ENCODE assay signal across 14 cellular contexts in genomic region chr3:149369991-149370866, GRCh38. TPM values are rescaled to one million over a fixed set of nuclear protein-coding genes. Genes with fewer than 3 reads are reported as not detected.
DNase-seq lines count a peak whose midpoint lies in the region; ATAC-seq and TF ChIP-seq lines count a peak whose summit lies in the region.
"Had no signal": no experiment of that assay in that cellular context is flagged by ENCODE, and none has a peak within 500 bp of the region (broad histone marks: within the 10 kb centered on the region; RNA-seq: fewer than 3 reads in every experiment).

No MANE protein-coding gene starts in this region.

- peaks cover 75% of the 10 kb centered on the region for H3K4me1 ChIP-seq in mammary epithelial cell (ENCODE audit: insufficient read depth, low read length)
- peaks cover 17 to 60% of the 10 kb centered on the region in 2 donors for H3K4me1 ChIP-seq in left lung
- peaks cover 4 to 44% (median 26%) of the 10 kb centered on the region in 5 donors for H3K4me1 ChIP-seq in subcutaneous abdominal adipose tissue (ENCODE audit: control insufficient read depth in 5 of 5, insufficient read depth in 5 of 5, low read length in 5 of 5)

- peak; percentile 21 for DNase-seq in NCI-H1092 treated with DMSO at 0.1 percent for 48 hours (lab: John Stamatoyannopoulos, UW)
- DNase-seq in NCI-H1092 (lab: John Stamatoyannopoulos, UW) = no peak
- peak; percentile 67 for DNase-seq in mammary epithelial cell
- no peak for DNase-seq in left lung
- no peak for DNase-seq in kidney glomerular epithelial cell (lab: John Stamatoyannopoulos, UW)
- DNase-seq in activated CD4-positive, alpha-beta T cell treated with anti-CD3 and anti-CD28 coated beads, Interleukin-2, amount 10 ng/mL, durations not matched to agents 7 days and 5 days = no peak
- DNase-seq: ACHN; activated CD4-positive, alpha-beta T cell treated with anti-CD3 and anti-CD28 coated beads for 4 hours; activated gamma-delta T cell treated with Interleukin-2 at 50 U/mL for 16 hours; cortex of kidney; NCI-H1694; SIG-M5 had no signal

- intact Hi-C loops in mammary epithelial cell (cut with micrococcal nuclease) = loop anchor here (2.0 kb wide), 1 partner anchor 17 kb away; no protein-coding TSS in a partner anchor
- intact Hi-C loops in left lung (cut with DNase I) = no loop called here

- no peak overlapping the region for H3K4me3 Mint-ChIP-seq in activated CD4-positive, alpha-beta T cell treated with anti-CD3 and anti-CD28 coated beads, Interleukin-2, amount 10 ng/mL, durations not matched to agents 7 days and 5 days

- H3K4me3 ChIP-seq in mammary epithelial cell (replicated peaks in 1 of 3; ENCODE audit: insufficient read depth in 1 of 3, low read depth in 2 of 3, low read length in 3 of 3) (no peak overlapping the region), left lung (no peak overlapping the region), subcutaneous abdominal adipose tissue (ENCODE audit: low read depth in 1 of 5, low read length in 5 of 5) (peak overlapping the region in 2 of 5 donors; percentile 7 to 19)

- no peaks in the 10 kb centered on the region for H3K4me1 Mint-ChIP-seq in activated CD4-positive, alpha-beta T cell treated with anti-CD3 and anti-CD28 coated beads, Interleukin-2, amount 10 ng/mL, durations not matched to agents 7 days and 5 days

- no peak overlapping the region for H3K27ac Mint-ChIP-seq in activated CD4-positive, alpha-beta T cell treated with anti-CD3 and anti-CD28 coated beads, Interleukin-2, amount 10 ng/mL, durations not matched to agents 7 days and 5 days

- H3K36me3 ChIP-seq in mammary epithelial cell (ENCODE audit: insufficient read depth, low read length) (peaks cover 25% of the 10 kb centered on the region), left lung (peaks cover 0 to 30% of the 10 kb centered on the region in 2 donors), subcutaneous abdominal adipose tissue (ENCODE audit: control insufficient read depth in 5 of 5, insufficient read depth in 5 of 5, low read length in 5 of 5) (peaks cover 0 to 15% (median 0%) of the 10 kb centered on the region in 5 donors)

- H3K9me3 ChIP-seq in mammary epithelial cell (replicated peaks; ENCODE audit: insufficient read depth, low read length) (no peaks in the 10 kb centered on the region), left lung (no peaks in the 10 kb centered on the region), subcutaneous abdominal adipose tissue (ENCODE audit: control insufficient read depth in 5 of 5, low read length in 5 of 5) (no peaks in the 10 kb centered on the region)

- peaks cover 15% of the 10 kb centered on the region for H3K27me3 Mint-ChIP-seq in activated CD4-positive, alpha-beta T cell treated with anti-CD3 and anti-CD28 coated beads, Interleukin-2, amount 10 ng/mL, durations not matched to agents 7 days and 5 days

- no peaks in the 10 kb centered on the region for H3K9me3 Mint-ChIP-seq in activated CD4-positive, alpha-beta T cell treated with anti-CD3 and anti-CD28 coated beads, Interleukin-2, amount 10 ng/mL, durations not matched to agents 7 days and 5 days

- H3K27me3 ChIP-seq in mammary epithelial cell (ENCODE audit: insufficient read depth, low read length) (no peaks in the 10 kb centered on the region), left lung (no peaks in the 10 kb centered on the region), subcutaneous abdominal adipose tissue (ENCODE audit: control insufficient read depth in 5 of 5, insufficient read depth in 4 of 5, low read length in 5 of 5) (no peaks in the 10 kb centered on the region)

- H3K27ac ChIP-seq in mammary epithelial cell (ENCODE audit: insufficient read depth, low read depth, low read length) (peak overlapping the region; percentile 88), left lung (peak overlapping the region; percentile 14 to 37), subcutaneous abdominal adipose tissue (ENCODE audit: low read depth, low read length) (peak overlapping the region; percentile 71)

- POLR2A ChIA-PET in activated CD4-positive, alpha-beta T cell treated with anti-CD3 and anti-CD28 coated beads, Interleukin-2, amount 10 ng/mL, durations not matched to agents 7 days and 5 days (lab: Charles Lee) = no interaction called here

- CTCF ChIA-PET in mammary epithelial cell (lab: Charles Lee; ENCODE audit: low non-redundant PET) = no interaction called here
- CTCF ChIA-PET in activated CD4-positive, alpha-beta T cell treated with anti-CD3 and anti-CD28 coated beads, Interleukin-2, amount 10 ng/mL, durations not matched to agents 7 days and 5 days (lab: Charles Lee) = no interaction called here

- dilution Hi-C loops in mammary epithelial cell (cut with HindIII; ENCODE audit: low sequenced_read_pairs) = no loop called here

- no peaks in the 10 kb centered on the region for H3K36me3 Mint-ChIP-seq in activated CD4-positive, alpha-beta T cell treated with anti-CD3 and anti-CD28 coated beads, Interleukin-2, amount 10 ng/mL, durations not matched to agents 7 days and 5 days (ENCODE audit: low read depth)

- TF ChIP-seq CTCF in mammary epithelial cell (conservative IDR thresholded peaks at IDR 0.05 in 1 of 2, IDR thresholded peaks at IDR 0.05 in 1 of 2; ENCODE audit: extremely low read depth in 1 of 2, insufficient read depth in 1 of 2, low read depth in 1 of 2, low read length in 2 of 2) (no peak), left lung (IDR thresholded peaks at IDR 0.05) (no peak)

- 6% methylated on average over 3 of the region's 3 CpGs for WGBS in mammary epithelial cell (ENCODE audit: low coverage, missing lambda C conversion rate)

- H3K4me2 ChIP-seq in mammary epithelial cell (ENCODE audit: insufficient read depth, low read depth, low read length) = peak overlapping the region; percentile 73

- BruUV-seq in mammary epithelial cell (replicated peaks; lab: Mats Ljungman, UMichigan) = no TSS peak

- H2AFZ ChIP-seq in mammary epithelial cell (ENCODE audit: low read depth, low read length) = no peak overlapping the region

- peaks cover 31% of the 10 kb centered on the region for H3K79me2 ChIP-seq in mammary epithelial cell (ENCODE audit: insufficient read depth, low read length)

- in situ Hi-C loops in mammary epithelial cell (cut with MboI; ENCODE audit: low sequenced_read_pairs in 2 of 2) = no loop called here

- no peaks in the 10 kb centered on the region for H4K20me1 ChIP-seq in mammary epithelial cell (ENCODE audit: insufficient read depth, low read length)

- peak overlapping the region; percentile 30 for H3K9ac ChIP-seq in mammary epithelial cell (ENCODE audit: insufficient read depth, low read length)
- H3K9ac ChIP-seq in subcutaneous abdominal adipose tissue (ENCODE audit: low read length in 5 of 5) = no peak overlapping the region

- ATAC-seq in left lung (no peak), GM18861 (IDR thresholded peaks at IDR 0.05; ENCODE audit: unreplicated experiment) (no peak)

RNA-seq across cellular contexts. Expression of gene TM4SF1, which starts 7.2 kb away (rescaled TPM):
- 100 to 1,000 TPM; 121 to 246 TPM for total RNA-seq in mammary epithelial cell
- 285 TPM for polyA plus RNA-seq in mammary epithelial cell
- polyA minus RNA-seq in mammary epithelial cell = 178 TPM
- 100 to 1,000 TPM; 249 to 283 TPM for total RNA-seq in left lung
- total RNA-seq in activated CD4-positive, alpha-beta T cell treated with anti-CD3 and anti-CD28 coated beads, Interleukin-2, amount 10 ng/mL, durations not matched to agents 7 days and 5 days = not detected

RNA-seq across cellular contexts. Expression of gene TM4SF18, which starts 36.8 kb away (rescaled TPM):
- total RNA-seq in mammary epithelial cell = not detected
- polyA plus RNA-seq in mammary epithelial cell = not detected
- not detected for polyA minus RNA-seq in mammary epithelial cell
- 1 to 10 TPM; 8.5 to 8.8 TPM for total RNA-seq in left lung
- total RNA-seq in activated CD4-positive, alpha-beta T cell treated with anti-CD3 and anti-CD28 coated beads, Interleukin-2, amount 10 ng/mL, durations not matched to agents 7 days and 5 days = not detected

Comparison
In these comparisons a context has a peak if more than half of its experiments do, and no peak if none do; other contexts are left out.
1. DNase-seq: peak in NCI-H1092 treated with DMSO at 0.1 percent for 48 hours (single experiment) and mammary epithelial cell (single experiment); none in NCI-H1092 (single experiment), left lung (0 of 2), kidney glomerular epithelial cell (single experiment) and activated CD4-positive, alpha-beta T cell treated with anti-CD3 and anti-CD28 coated beads, Interleukin-2, amount 10 ng/mL, durations not matched to agents 7 days and 5 days (single experiment).
2. H3K27ac ChIP-seq: peak in every context shown above with its lines; median percentile 88 in mammary epithelial cell; 71 in subcutaneous abdominal adipose tissue; 26 in left lung.
3. RNA of gene TM4SF1, which starts 7.2 kb away (total RNA-seq): 249 to 283 TPM in left lung and 121 to 246 TPM in mammary epithelial cell; not detected in activated CD4-positive, alpha-beta T cell treated with anti-CD3 and anti-CD28 coated beads, Interleukin-2, amount 10 ng/mL, durations not matched to agents 7 days and 5 days; every median in the first group is over 100 times any median in the second.
4. RNA of gene TM4SF18, which starts 36.8 kb away (total RNA-seq): 8.5 to 8.8 TPM in left lung; not detected in mammary epithelial cell and not detected in activated CD4-positive, alpha-beta T cell treated with anti-CD3 and anti-CD28 coated beads, Interleukin-2, amount 10 ng/mL, durations not matched to agents 7 days and 5 days; every median in the first group is over 4 times any median in the second.